Comparison of ENCODE assay signal across 1 cellular context in genomic region chr12:58847876-58848600, GRCh38.
A peak's percentile ranks its signal among the peaks of the same experiment; 100 is the strongest.
TF ChIP-seq lines count a peak whose summit lies in the region.

No MANE protein-coding gene starts in this region.

TF ChIP-seq in HEK293, 187 proteins besides CTCF, POLR2A, EP300 and RAD21 (continued from another document):
- TF ChIP-seq ZSCAN18 (tag by site-specific recombination; IDR thresholded peaks at IDR 0.05) (no peak), ZNF366 (tag by site-specific recombination; conservative IDR thresholded peaks at IDR 0.05) (0 out of 2 replicates have a peak, but pooled peaks have one; percentile 19), ZNF280D (tag by site-specific recombination; IDR thresholded peaks at IDR 0.05) (no peak)
